9 cellular contexts compared by ENCODE assay signal in the genomic region with DNA sequence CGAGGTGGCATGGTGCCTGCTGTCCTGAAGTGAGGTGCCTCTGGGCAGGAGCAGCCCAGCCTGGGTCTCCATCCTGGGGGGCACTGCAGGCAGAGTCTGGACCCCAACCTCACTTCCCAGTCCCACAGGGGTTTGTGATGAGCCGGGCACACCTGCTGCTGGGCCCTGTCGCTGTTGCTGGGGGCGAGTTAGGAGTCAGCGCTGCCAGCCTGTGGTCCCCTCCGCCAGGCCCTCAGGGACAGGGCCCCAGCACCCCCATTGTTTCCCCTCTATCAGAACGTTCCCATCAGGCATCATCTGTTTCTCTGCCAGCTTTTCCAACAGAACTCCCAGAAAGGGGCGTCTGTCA.
"Had no signal": no experiment of that assay in that cellular context is flagged by ENCODE, and none has a peak within 500 bp of the region (broad histone marks: within the 10 kb centered on the region; RNA-seq: fewer than 3 reads in every experiment).

No MANE protein-coding gene starts in this region.

- H2AFZ ChIP-seq: GM23248 had no signal

- DNase-seq: GM23248, GOT3, H7, HFFc6, KBM-7 had no signal

- H3K4me3 Mint-ChIP-seq: HFFc6, IgD-negative memory B cell had no signal

- H3K27ac ChIP-seq: GM23248, KMS-11 had no signal

- H3K9ac ChIP-seq: GM23248, KMS-11 had no signal

- H3K9me3 ChIP-seq: HAP-1 had no signal

- H3K27ac Mint-ChIP-seq: HFFc6, IgD-negative memory B cell had no signal

- H3K4me1 Mint-ChIP-seq: IgD-negative memory B cell had no signal

- H3K4me3 ChIP-seq: GM23248, HAP-1 had no signal

- H3K9me3 Mint-ChIP-seq: HFFc6, IgD-negative memory B cell had no signal

- ATAC-seq: HCT116 had no signal

- H3K4me1 ChIP-seq: HAP-1 had no signal

- H3K27me3 Mint-ChIP-seq: IgD-negative memory B cell had no signal

- H3K4me2 ChIP-seq: KMS-11 had no signal

- H3K36me3 ChIP-seq: HAP-1 had no signal
